ENCODE assay signal across 25 cellular contexts in genomic region chr11:27100534-27100933, GRCh38. TPM values are rescaled to one million over a fixed set of nuclear protein-coding genes. Genes with fewer than 3 reads are reported as not detected.
DNase-seq lines count a peak whose midpoint lies in the region; ATAC-seq lines count a peak whose summit lies in the region.
"Had no signal": no experiment of that assay in that cellular context is flagged by ENCODE, and none has a peak within 500 bp of the region (broad histone marks: within the 10 kb centered on the region; RNA-seq: fewer than 3 reads in every experiment).

No MANE protein-coding gene starts in this region.

- H3K4me1 Mint-ChIP-seq in activated T-helper 17 cell treated with anti-CD3 and anti-CD28 coated beads, Interleukin-2, amount 50 U/mL, for 72 hours, result no peaks in the 10 kb centered on the region
- H3K4me1 Mint-ChIP-seq: activated naive CD4-positive, alpha-beta T cell treated with anti-CD3 and anti-CD28 coated beads, Interleukin-2, amount 10 ng/mL, durations not matched to agents 7 days and 5 days; CD8-positive, alpha-beta memory T cell; nephron progenitor cell had no signal

- DNase-seq in COR-L47 (lab: John Stamatoyannopoulos, UW) (peak; percentile 45), Daoy (ENCODE audit: low read depth) (peak; percentile 6), NCI-H446 (lab: John Stamatoyannopoulos, UW) (peak; percentile 52 to 72), fibroblast of gingiva (ENCODE audit: low read depth) (peak; percentile 44), inferior parietal cortex (ENCODE audit: extremely low spot score) (no peak), hippocampal formation (lab: John Stamatoyannopoulos, UW) (no peak), caudate nucleus (lab: John Stamatoyannopoulos, UW) (no peak)
- DNase-seq: activated CD4-positive, CD25-positive, alpha-beta regulatory T cell; activated CD8-positive, alpha-beta T cell treated with anti-CD3 and anti-CD28 coated beads for 36 hours; activated naive CD4-positive, alpha-beta T cell treated with anti-CD3 and anti-CD28 coated beads, Interleukin-2, amount 10 ng/mL, durations not matched to agents 7 days and 5 days; activated T-cell treated with anti-CD3 and anti-CD28 coated beads, Interleukin-2, amount 50 U/mL, for 1 hour; CD8-positive, alpha-beta memory T cell; gastrocnemius medialis; H7; midbrain; NCI-H1694; nephron progenitor cell; posterior cingulate gyrus; stimulated activated CD4-positive, alpha-beta T cell treated with anti-CD3 and anti-CD28 coated beads, Interleukin-2, amount 100 ng/mL, for 48 hours; T-helper 9 cell; trophoblast cell had no signal

- H3K27me3 Mint-ChIP-seq in activated T-helper 17 cell treated with anti-CD3 and anti-CD28 coated beads, Interleukin-2, amount 50 U/mL, for 72 hours, result peaks cover 8% of the 10 kb centered on the region
- H3K27me3 Mint-ChIP-seq: activated CD8-positive, alpha-beta T cell treated with anti-CD3 and anti-CD28 coated beads for 36 hours; CD8-positive, alpha-beta memory T cell; stimulated activated naive CD8-positive, alpha-beta T cell treated with anti-CD3 and anti-CD28 coated beads, Interleukin-15, Interleukin-2, amounts not matched to agents 100 ng/mL and 50 ng/mL, for 24 hours had no signal

- no peak for ATAC-seq in activated T-helper 17 cell treated with anti-CD3 and anti-CD28 coated beads, Interleukin-2, amount 50 U/mL, for 72 hours (replicated peaks)
- ATAC-seq: activated CD8-positive, alpha-beta T cell treated with anti-CD3 and anti-CD28 coated beads for 36 hours had no signal

- no peak overlapping the region for H3K27ac Mint-ChIP-seq in activated T-helper 17 cell treated with anti-CD3 and anti-CD28 coated beads, Interleukin-2, amount 50 U/mL, for 72 hours
- H3K27ac Mint-ChIP-seq: activated CD8-positive, alpha-beta T cell treated with anti-CD3 and anti-CD28 coated beads for 36 hours; activated naive CD4-positive, alpha-beta T cell treated with anti-CD3 and anti-CD28 coated beads, Interleukin-2, amount 10 ng/mL, durations not matched to agents 7 days and 5 days; CD8-positive, alpha-beta memory T cell; nephron progenitor cell; stimulated activated naive CD8-positive, alpha-beta T cell treated with anti-CD3 and anti-CD28 coated beads, Interleukin-15, Interleukin-2, amounts not matched to agents 100 ng/mL and 50 ng/mL, for 24 hours had no signal

- H3K27ac ChIP-seq in caudate nucleus (ENCODE audit: low read depth, low read length), result no peak overlapping the region
- H3K27ac ChIP-seq: coronary artery, gastrocnemius medialis, skin epidermis had no signal

- H3K9me3 Mint-ChIP-seq in activated T-helper 17 cell treated with anti-CD3 and anti-CD28 coated beads, Interleukin-2, amount 50 U/mL, for 72 hours, result peaks cover 4% of the 10 kb centered on the region
- H3K9me3 Mint-ChIP-seq: stimulated activated naive CD8-positive, alpha-beta T cell treated with anti-CD3 and anti-CD28 coated beads, Interleukin-15, Interleukin-2, amounts not matched to agents 100 ng/mL and 50 ng/mL, for 24 hours had no signal

- H3K4me3 Mint-ChIP-seq in activated T-helper 17 cell treated with anti-CD3 and anti-CD28 coated beads, Interleukin-2, amount 50 U/mL, for 72 hours, result no peak overlapping the region
- H3K4me3 Mint-ChIP-seq: activated CD8-positive, alpha-beta T cell treated with anti-CD3 and anti-CD28 coated beads for 36 hours; activated naive CD4-positive, alpha-beta T cell treated with anti-CD3 and anti-CD28 coated beads, Interleukin-2, amount 10 ng/mL, durations not matched to agents 7 days and 5 days; CD8-positive, alpha-beta memory T cell; nephron progenitor cell; stimulated activated naive CD8-positive, alpha-beta T cell treated with anti-CD3 and anti-CD28 coated beads, Interleukin-15, Interleukin-2, amounts not matched to agents 100 ng/mL and 50 ng/mL, for 24 hours had no signal

- H3K36me3 Mint-ChIP-seq in activated T-helper 17 cell treated with anti-CD3 and anti-CD28 coated beads, Interleukin-2, amount 50 U/mL, for 72 hours (ENCODE audit: low read depth), result no peaks in the 10 kb centered on the region
- H3K36me3 Mint-ChIP-seq: activated naive CD4-positive, alpha-beta T cell treated with anti-CD3 and anti-CD28 coated beads, Interleukin-2, amount 10 ng/mL, durations not matched to agents 7 days and 5 days had no signal

RNA-seq across cellular contexts. Expression of gene BBOX1, which starts 59.9 kb away (rescaled TPM):
- not detected in 2 replicates for total RNA-seq in Daoy (2014; rRNA removed; shearing (Covaris generic))
- not detected for total RNA-seq in activated T-helper 17 cell treated with anti-CD3 and anti-CD28 coated beads, Interleukin-2, amount 50 U/mL, for 72 hours
- total RNA-seq: activated CD8-positive, alpha-beta T cell treated with anti-CD3 and anti-CD28 coated beads for 36 hours; CD8-positive, alpha-beta memory T cell; H7 had no signal

Comparison
In these comparisons a context has a peak if more than half of its experiments do, and no peak if none do; other contexts are left out.
1. DNase-seq: peak in COR-L47 (single experiment), Daoy (single experiment), NCI-H446 (2 of 2) and fibroblast of gingiva (single experiment); none in inferior parietal cortex (single experiment), hippocampal formation (0 of 2) and caudate nucleus (0 of 61).